Comparison of ENCODE assay signal across 24 cellular contexts in the genomic region with DNA sequence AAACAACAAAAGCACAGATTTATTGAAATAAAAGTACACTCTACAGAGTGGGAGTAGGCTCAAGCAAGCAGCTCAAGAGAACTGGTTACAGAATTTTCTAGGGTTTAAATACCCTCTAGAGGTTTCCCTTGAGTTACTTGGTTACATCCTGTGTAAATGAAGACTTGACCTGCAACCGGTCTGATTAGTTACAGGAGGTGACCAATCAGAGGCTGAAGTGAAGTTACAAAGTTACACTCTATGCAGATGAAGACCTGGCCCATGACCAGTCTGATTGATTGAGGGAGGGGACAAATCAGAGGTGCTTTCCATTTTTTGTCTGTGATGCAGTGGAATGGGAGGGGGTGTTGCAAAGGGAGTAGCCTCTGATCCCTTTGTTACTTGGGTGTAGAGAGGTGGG.
A peak's percentile ranks its signal among the peaks of the same experiment; 100 is the strongest.
DNase-seq lines count a peak whose midpoint lies in the region; ATAC-seq, FAIRE-seq and TF ChIP-seq lines count a peak whose summit lies in the region.
"Had no signal": no experiment of that assay in that cellular context is flagged by ENCODE, and none has a peak within 500 bp of the region (broad histone marks: within the 10 kb centered on the region; RNA-seq: fewer than 3 reads in every experiment).

No MANE protein-coding gene starts in this region.

- H4K91ac ChIP-seq in H1 (replicated peaks; ENCODE audit: insufficient read length, low read length) = no peak overlapping the region

- H3K27me3 Mint-ChIP-seq in activated CD4-positive, alpha-beta T cell treated with anti-CD3 and anti-CD28 coated beads, Interleukin-2, amount 10 ng/mL, durations not matched to agents 7 days and 5 days = no peaks in the 10 kb centered on the region
- H3K27me3 Mint-ChIP-seq: CD4-positive, alpha-beta T cell had no signal

- no peaks in the 10 kb centered on the region for H3K36me3 Mint-ChIP-seq in activated CD4-positive, alpha-beta T cell treated with anti-CD3 and anti-CD28 coated beads, Interleukin-2, amount 10 ng/mL, durations not matched to agents 7 days and 5 days (ENCODE audit: low read depth)

- H3K4me3 Mint-ChIP-seq in activated CD4-positive, alpha-beta T cell treated with anti-CD3 and anti-CD28 coated beads, Interleukin-2, amount 10 ng/mL, durations not matched to agents 7 days and 5 days = no peak overlapping the region
- H3K4me3 Mint-ChIP-seq: CD4-positive, alpha-beta T cell had no signal

- no peaks in the 10 kb centered on the region for H3K36me3 ChIP-seq in H1 (ENCODE audit: control insufficient read depth in 2 of 4, insufficient read depth in 4 of 4, low read length in 3 of 4)
- H3K36me3 ChIP-seq: BLaER1 treated with 17β-estradiol and CSF1 and Interleukin-3, amounts not matched to agents 10 nM and 100 nM had no signal

- H2BK12ac ChIP-seq in H1 (ENCODE audit: low read depth, low read length) = no peak overlapping the region

- no peak overlapping the region for H3K4me2 ChIP-seq in H1 (ENCODE audit: insufficient read depth in 1 of 2, low read depth in 2 of 2, low read length in 2 of 2)

- no peak overlapping the region for H2BK15ac ChIP-seq in H1 (ENCODE audit: low read length)

- no peak for TF ChIP-seq RAD21 in H1 (IDR thresholded peaks at IDR 0.05 in 1 of 2, conservative IDR thresholded peaks at IDR 0.05 in 1 of 2; ENCODE audit: low read depth in 2 of 2, low read length in 2 of 2)

- H3K18ac ChIP-seq in H1 (ENCODE audit: extremely low read depth, low read length) = no peak overlapping the region

- no peaks in the 10 kb centered on the region for H3K9me3 ChIP-seq in H1 (ENCODE audit: insufficient read depth in 2 of 2, low read depth in 1 of 2, low read length in 1 of 2)
- H3K9me3 ChIP-seq: BLaER1 treated with 17β-estradiol and CSF1 and Interleukin-3, amounts not matched to agents 10 nM and 100 nM had no signal

- H4K5ac ChIP-seq in H1 (ENCODE audit: insufficient read length, low read depth, low read length) = no peak overlapping the region

- no peak overlapping the region for H2BK20ac ChIP-seq in H1 (ENCODE audit: low read length)

- TF ChIP-seq EP300 in H1 (IDR thresholded peaks at IDR 0.05; ENCODE audit: borderline replicate concordance in 1 of 2, low read depth in 2 of 2, low read length in 2 of 2) = no peak

- H3K56ac ChIP-seq in H1 (replicated peaks; ENCODE audit: insufficient read length, low read depth, low read length) = no peak overlapping the region

- no peaks in the 10 kb centered on the region for H3K23me2 ChIP-seq in H1 (ENCODE audit: low read depth, low read length)

- no peaks in the 10 kb centered on the region for H3K79me1 ChIP-seq in H1 (ENCODE audit: low read depth, low read length)

- no peak overlapping the region for H2BK5ac ChIP-seq in H1 (ENCODE audit: low read depth, low read length)

- H3K27me3 ChIP-seq in H1 (replicated peaks in 1 of 4; ENCODE audit: control insufficient read depth in 3 of 4, extremely low read depth in 1 of 4, insufficient read depth in 3 of 4, low read length in 3 of 4) = no peaks in the 10 kb centered on the region
- H3K27me3 ChIP-seq: BLaER1 treated with 17β-estradiol and CSF1 and Interleukin-3, amounts not matched to agents 10 nM and 100 nM had no signal

- H4K8ac ChIP-seq in H1 (ENCODE audit: extremely low read depth, insufficient read depth, low read length) = no peak overlapping the region

- no peak overlapping the region for H3K4me3 ChIP-seq in H1 (ENCODE audit: extremely low read depth in 1 of 4, insufficient read depth in 2 of 4, low read depth in 3 of 4, low read length in 4 of 4)
- H3K4me3 ChIP-seq: BLaER1 treated with 17β-estradiol and CSF1 and Interleukin-3, amounts not matched to agents 10 nM and 100 nM; GM12878 had no signal

- H3K79me2 ChIP-seq in H1 (ENCODE audit: control insufficient read depth in 1 of 2, insufficient read depth in 2 of 2, low read length in 2 of 2) = no peaks in the 10 kb centered on the region

- FAIRE-seq in H1 (lab: Jason Lieb, UNC) = no peak
- FAIRE-seq: A204.1, GM12878 had no signal

- no peak overlapping the region for H3K23ac ChIP-seq in H1 (ENCODE audit: insufficient read length)

- H3K4me1 Mint-ChIP-seq in activated CD4-positive, alpha-beta T cell treated with anti-CD3 and anti-CD28 coated beads, Interleukin-2, amount 10 ng/mL, durations not matched to agents 7 days and 5 days = no peaks in the 10 kb centered on the region

- ATAC-seq in HG03565 (IDR thresholded peaks at IDR 0.05; ENCODE audit: unreplicated experiment) = no peak
- ATAC-seq: GM12878, Panc1 had no signal

- H3K4me1 ChIP-seq in H1 (replicated peaks in 1 of 4; ENCODE audit: control insufficient read depth in 3 of 4, insufficient read depth in 4 of 4, low read length in 3 of 4) = no peaks in the 10 kb centered on the region

- no peak overlapping the region for H2AK5ac ChIP-seq in H1 (ENCODE audit: low read depth, low read length)

- H2BK120ac ChIP-seq in H1 (replicated peaks; ENCODE audit: low read depth, low read length) = no peak overlapping the region

- no peak for TF ChIP-seq CTCF in H1 (IDR thresholded peaks at IDR 0.05; ENCODE audit: control extremely low read depth in 1 of 3, insufficient read depth in 1 of 3, low read depth in 1 of 3, low read length in 3 of 3)

- H3K4ac ChIP-seq in H1 (replicated peaks; ENCODE audit: insufficient read length, low read depth, low read length) = no peak overlapping the region

- WGBS in H1 (ENCODE audit: extremely low coverage in 1 of 2, insufficient coverage in 1 of 2, insufficient read length in 1 of 2, insufficient replicate concordance in 2 of 2, low coverage in 1 of 2, low lambda C conversion rate in 2 of 2, missing lambda C conversion rate in 1 of 2), 2 experiments = 67% methylated on average over 1 of the region's 1 CpG; no CpG with 5 or more reads in 1 of the 2 experiments

- no peak for TF ChIP-seq POLR2A in H1 (IDR thresholded peaks at IDR 0.05; ENCODE audit: control extremely low read depth in 1 of 2, low read depth in 2 of 2, low read length in 2 of 2)

- no peak overlapping the region for H3K9ac ChIP-seq in H1 (replicated peaks in 1 of 4; ENCODE audit: extremely low read depth in 1 of 4, low read depth in 3 of 4, low read length in 3 of 4)
- H3K9ac ChIP-seq: BLaER1 treated with 17β-estradiol and CSF1 and Interleukin-3, amounts not matched to agents 10 nM and 100 nM had no signal

- no peak overlapping the region for H3K27ac Mint-ChIP-seq in activated CD4-positive, alpha-beta T cell treated with anti-CD3 and anti-CD28 coated beads, Interleukin-2, amount 10 ng/mL, durations not matched to agents 7 days and 5 days
- H3K27ac Mint-ChIP-seq: CD4-positive, alpha-beta T cell had no signal

- no peaks in the 10 kb centered on the region for H3K9me3 Mint-ChIP-seq in activated CD4-positive, alpha-beta T cell treated with anti-CD3 and anti-CD28 coated beads, Interleukin-2, amount 10 ng/mL, durations not matched to agents 7 days and 5 days
- H3K9me3 Mint-ChIP-seq: CD4-positive, alpha-beta T cell had no signal

- CTCF ChIA-PET in H1 (lab: Charles Lee; ENCODE audit: partially characterized antibody) = no interaction called here
- CTCF ChIA-PET in activated CD4-positive, alpha-beta T cell treated with anti-CD3 and anti-CD28 coated beads, Interleukin-2, amount 10 ng/mL, durations not matched to agents 7 days and 5 days (lab: Charles Lee) = no interaction called here

- H2AFZ ChIP-seq in H1 (ENCODE audit: low read length) = peak overlapping the region; percentile 18; the same call in 1 of the 2 replicates

- H4K20me1 ChIP-seq in H1 (replicated peaks in 1 of 2; ENCODE audit: control insufficient read depth in 1 of 2, insufficient read depth in 2 of 2, low read length in 2 of 2) = no peaks in the 10 kb centered on the region
- H4K20me1 ChIP-seq: BLaER1 treated with 17β-estradiol and CSF1 and Interleukin-3, amounts not matched to agents 10 nM and 100 nM had no signal

- peak; percentile 12 for DNase-seq in DMS53 treated with DMSO at 0.1 percent for 48 hours (lab: John Stamatoyannopoulos, UW; ENCODE audit: unreplicated experiment)
- no peak for DNase-seq in H1 (ENCODE audit: low read depth in 1 of 2, low spot score in 2 of 2)
- DNase-seq in iPS-NIHi7 (ENCODE audit: extremely low spot score) = peak; percentile 10
- no peak for DNase-seq in OCI-M2 (lab: John Stamatoyannopoulos, UW; ENCODE audit: unreplicated experiment)
- DNase-seq in GOT3 (lab: John Stamatoyannopoulos, UW) = no peak
- no peak for DNase-seq in activated CD4-positive, alpha-beta T cell treated with anti-CD3 and anti-CD28 coated beads, Interleukin-2, amount 10 ng/mL, durations not matched to agents 7 days and 5 days
- DNase-seq: AML-193; CD4-positive, alpha-beta T cell; DMS79; EL; GDM1; KBM-7; MV-4-11; NCI-H1105 treated with DMSO at 0.1 percent for 48 hours; NCI-H146; NCI-H1930; NCI-H526; SHP77 had no signal

- no peak overlapping the region for H3K14ac ChIP-seq in H1 (ENCODE audit: insufficient read length)

- POLR2A ChIA-PET in H1 (lab: Charles Lee; ENCODE audit: partially characterized antibody) = no interaction called here
- POLR2A ChIA-PET in activated CD4-positive, alpha-beta T cell treated with anti-CD3 and anti-CD28 coated beads, Interleukin-2, amount 10 ng/mL, durations not matched to agents 7 days and 5 days (lab: Charles Lee) = no interaction called here

- no peak overlapping the region for H3K27ac ChIP-seq in H1 (ENCODE audit: low read depth, low read length)
- H3K27ac ChIP-seq: BLaER1 treated with 17β-estradiol and CSF1 and Interleukin-3, amounts not matched to agents 10 nM and 100 nM; RWPE1 had no signal

TF ChIP-seq in H1, 55 proteins besides CTCF, POLR2A, EP300 and RAD21:
- no peak for TF ChIP-seq SIX5 (IDR thresholded peaks at IDR 0.05; ENCODE audit: low read depth, low read length)

Comparison
In these comparisons a context has a peak if more than half of its experiments do, and no peak if none do; other contexts are left out.
1. DNase-seq: peak in DMS53 treated with DMSO at 0.1 percent for 48 hours (single experiment) and iPS-NIHi7 (single experiment); none in H1 (0 of 2), OCI-M2 (single experiment), GOT3 (single experiment) and activated CD4-positive, alpha-beta T cell treated with anti-CD3 and anti-CD28 coated beads, Interleukin-2, amount 10 ng/mL, durations not matched to agents 7 days and 5 days (single experiment).